12 cellular contexts compared by ENCODE assay signal in the genomic region with DNA sequence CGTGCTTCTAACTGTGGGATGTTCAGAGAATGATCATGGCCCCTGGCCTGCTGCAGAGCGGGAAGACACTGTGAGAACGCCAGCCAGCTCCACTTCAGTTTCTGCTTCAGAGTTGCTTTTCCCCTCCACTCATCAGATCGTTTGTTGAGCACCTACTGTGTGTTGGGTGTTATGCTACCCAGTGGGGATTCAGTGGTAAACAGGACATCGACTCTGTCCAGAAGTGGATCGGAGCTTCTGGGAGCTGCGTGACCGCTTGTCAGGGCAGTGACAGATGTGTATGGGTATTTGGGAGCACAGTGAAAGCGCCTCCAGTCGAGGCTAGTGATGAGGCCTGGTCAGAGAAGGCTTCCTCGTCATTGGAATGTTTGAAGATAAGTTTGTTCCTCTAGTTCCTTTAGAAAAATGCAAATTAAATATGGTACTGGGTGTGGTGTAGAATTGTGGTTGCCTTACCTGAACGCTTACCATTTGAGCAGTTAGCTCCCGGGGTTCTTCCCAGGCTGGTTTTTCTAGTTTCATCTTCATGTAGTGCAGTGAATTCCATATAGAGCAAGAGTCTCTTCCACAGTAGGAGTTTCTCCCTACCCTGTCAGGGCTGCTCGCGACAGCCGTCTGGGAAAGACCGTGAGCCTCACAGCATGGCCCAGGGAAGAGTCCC. TPM values are rescaled to one million over a fixed set of nuclear protein-coding genes. Genes with fewer than 3 reads are reported as not detected.
A peak's percentile ranks its signal among the peaks of the same experiment; 100 is the strongest.
DNase-seq lines count a peak whose midpoint lies in the region; ATAC-seq lines count a peak whose summit lies in the region.
"Had no signal": no experiment of that assay in that cellular context is flagged by ENCODE, and none has a peak within 500 bp of the region (broad histone marks: within the 10 kb centered on the region; RNA-seq: fewer than 3 reads in every experiment).

No MANE protein-coding gene starts in this region.

- peaks cover 25% of the 10 kb centered on the region for H3K36me3 Mint-ChIP-seq in activated CD4-positive, alpha-beta T cell treated with anti-CD3 and anti-CD28 coated beads, Interleukin-2, amount 10 ng/mL, durations not matched to agents 24 days and 14 days (ENCODE audit: low read depth)
- H3K36me3 Mint-ChIP-seq in stimulated activated effector memory CD8-positive, alpha-beta T cell treated with anti-CD3 and anti-CD28 coated beads, Interleukin-12 subunit alpha, Interleukin-12 subunit beta, amount 100 ng/mL, for 72 hours, result peaks cover 19% of the 10 kb centered on the region

- intact Hi-C loops in activated CD4-positive, alpha-beta T cell treated with anti-CD3 and anti-CD28 coated beads, Interleukin-2, amount 10 ng/mL, durations not matched to agents 24 days and 14 days (cut with micrococcal nuclease), result loop anchor here (5.0 to 10.0 kb wide), 2 partner anchors 723 to 1915 kb away; partner anchors contain the start of genes NAPG and TWSG1

- no peak for DNase-seq in activated CD4-positive, alpha-beta T cell treated with anti-CD3 and anti-CD28 coated beads, Interleukin-2, amount 10 ng/mL, durations not matched to agents 24 days and 14 days
- no peak for DNase-seq in activated CD4-positive, alpha-beta T cell treated with anti-CD3 and anti-CD28 coated beads, Interleukin-2, amount 50 U/mL, for 4 hours
- peak; percentile 29 for DNase-seq in NCI-H69 (lab: John Stamatoyannopoulos, UW)
- peak; percentile 54 for DNase-seq in epithelial cell of prostate (ENCODE audit: low read depth, low spot score)
- DNase-seq in stimulated activated effector memory CD8-positive, alpha-beta T cell treated with anti-CD3 and anti-CD28 coated beads, Interleukin-12 subunit alpha, Interleukin-12 subunit beta, amount 100 ng/mL, for 72 hours (ENCODE audit: low spot score in 2 of 2), result no peak
- DNase-seq in islet precursor cell, result no peak
- no peak for DNase-seq in NCI-H1436 treated with DMSO at 0.1 percent for 48 hours (lab: John Stamatoyannopoulos, UW)
- DNase-seq: Kasumi-1; stimulated activated CD8-positive, alpha-beta memory T cell treated with anti-CD3 and anti-CD28 coated beads, Interleukin-4, amount 100 ng/mL, for 48 hours; WERI-Rb-1 had no signal

- H3K4me3 Mint-ChIP-seq in activated CD4-positive, alpha-beta T cell treated with anti-CD3 and anti-CD28 coated beads, Interleukin-2, amount 10 ng/mL, durations not matched to agents 24 days and 14 days, result peak overlapping the region; percentile 93
- peak overlapping the region; percentile 85 for H3K4me3 Mint-ChIP-seq in stimulated activated effector memory CD8-positive, alpha-beta T cell treated with anti-CD3 and anti-CD28 coated beads, Interleukin-12 subunit alpha, Interleukin-12 subunit beta, amount 100 ng/mL, for 72 hours

- no peak for ATAC-seq in stimulated activated effector memory CD8-positive, alpha-beta T cell treated with anti-CD3 and anti-CD28 coated beads, Interleukin-12 subunit alpha, Interleukin-12 subunit beta, amount 100 ng/mL, for 72 hours
- ATAC-seq in GM21390 (IDR thresholded peaks at IDR 0.05; ENCODE audit: unreplicated experiment), result no peak
- ATAC-seq: left lung had no signal

- peaks cover 12% of the 10 kb centered on the region for H3K27me3 Mint-ChIP-seq in activated CD4-positive, alpha-beta T cell treated with anti-CD3 and anti-CD28 coated beads, Interleukin-2, amount 10 ng/mL, durations not matched to agents 24 days and 14 days

- peaks cover 47% of the 10 kb centered on the region for H3K4me1 Mint-ChIP-seq in activated CD4-positive, alpha-beta T cell treated with anti-CD3 and anti-CD28 coated beads, Interleukin-2, amount 10 ng/mL, durations not matched to agents 24 days and 14 days
- peaks cover 64% of the 10 kb centered on the region for H3K4me1 Mint-ChIP-seq in stimulated activated effector memory CD8-positive, alpha-beta T cell treated with anti-CD3 and anti-CD28 coated beads, Interleukin-12 subunit alpha, Interleukin-12 subunit beta, amount 100 ng/mL, for 72 hours

- no peak overlapping the region for H3K27ac Mint-ChIP-seq in activated CD4-positive, alpha-beta T cell treated with anti-CD3 and anti-CD28 coated beads, Interleukin-2, amount 10 ng/mL, durations not matched to agents 24 days and 14 days
- peak overlapping the region; percentile 36 for H3K27ac Mint-ChIP-seq in stimulated activated effector memory CD8-positive, alpha-beta T cell treated with anti-CD3 and anti-CD28 coated beads, Interleukin-12 subunit alpha, Interleukin-12 subunit beta, amount 100 ng/mL, for 72 hours

- peak overlapping the region; percentile 51 for H3K27ac ChIP-seq in epithelial cell of prostate
- H3K27ac ChIP-seq: left lung, WERI-Rb-1 had no signal

- H3K9me3 Mint-ChIP-seq in activated CD4-positive, alpha-beta T cell treated with anti-CD3 and anti-CD28 coated beads, Interleukin-2, amount 10 ng/mL, durations not matched to agents 24 days and 14 days, result no peaks in the 10 kb centered on the region
- H3K9me3 Mint-ChIP-seq in stimulated activated effector memory CD8-positive, alpha-beta T cell treated with anti-CD3 and anti-CD28 coated beads, Interleukin-12 subunit alpha, Interleukin-12 subunit beta, amount 100 ng/mL, for 72 hours, result no peaks in the 10 kb centered on the region

RNA-seq across cellular contexts. Expression of gene RAB12, which starts 2.8 kb away (rescaled TPM):
- total RNA-seq in activated CD4-positive, alpha-beta T cell treated with anti-CD3 and anti-CD28 coated beads, Interleukin-2, amount 10 ng/mL, durations not matched to agents 24 days and 14 days, result 19.2 and 20.2 TPM in 2 replicates

Comparison
In these comparisons a context has a peak if more than half of its experiments do, and no peak if none do; other contexts are left out.
1. DNase-seq: peak in NCI-H69 (single experiment) and epithelial cell of prostate (single experiment); none in activated CD4-positive, alpha-beta T cell treated with anti-CD3 and anti-CD28 coated beads, Interleukin-2, amount 10 ng/mL, durations not matched to agents 24 days and 14 days (single experiment), activated CD4-positive, alpha-beta T cell treated with anti-CD3 and anti-CD28 coated beads, Interleukin-2, amount 50 U/mL, for 4 hours (0 of 2), stimulated activated effector memory CD8-positive, alpha-beta T cell treated with anti-CD3 and anti-CD28 coated beads, Interleukin-12 subunit alpha, Interleukin-12 subunit beta, amount 100 ng/mL, for 72 hours (0 of 2), islet precursor cell (single experiment) and NCI-H1436 treated with DMSO at 0.1 percent for 48 hours (single experiment).